9 cellular contexts compared by ENCODE assay signal in the genomic region with DNA sequence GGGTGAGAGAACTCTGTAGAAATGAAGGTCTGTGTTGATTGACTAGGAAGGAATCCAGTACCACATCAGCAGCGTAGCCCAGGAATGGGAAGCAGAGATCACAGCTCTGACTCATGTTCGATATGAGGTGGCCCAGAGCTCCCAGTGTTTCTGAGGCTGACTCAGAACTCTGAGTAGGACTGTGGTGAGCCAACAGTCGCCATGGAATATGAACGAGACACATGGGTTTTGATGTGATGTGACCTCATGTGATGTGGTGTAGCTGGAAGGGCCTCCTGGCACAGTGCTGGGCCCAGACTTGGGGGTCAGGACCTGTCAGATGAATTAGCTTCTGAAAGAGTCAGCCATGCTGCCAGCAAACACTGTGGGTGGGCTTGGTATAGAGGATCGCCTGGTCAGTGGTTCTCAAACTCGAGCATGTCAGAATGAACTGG.
DNase-seq lines count a peak whose midpoint lies in the region; ATAC-seq and TF ChIP-seq lines count a peak whose summit lies in the region.
"Had no signal": no experiment of that assay in that cellular context is flagged by ENCODE, and none has a peak within 500 bp of the region (broad histone marks: within the 10 kb centered on the region; RNA-seq: fewer than 3 reads in every experiment).

No MANE protein-coding gene starts in this region.

- H3K4me1 ChIP-seq in adrenal gland (replicated peaks in 1 of 2), result no peaks in the 10 kb centered on the region
- H3K4me1 ChIP-seq in left lung, result no peaks in the 10 kb centered on the region

- CTCF ChIA-PET in AG04449 (lab: Yijun Ruan, JAX), result interaction anchor here (0.6 to 2.7 kb wide), 8 partner anchors 9 to 86 kb away, joined by 3 to 13 read pairs (median 4); no protein-coding TSS in a partner anchor

- 55 to 65% (median 64%) methylated on average over 6 of the region's 6 CpGs for WGBS in adrenal gland, 4 donors

- no peaks in the 10 kb centered on the region for H3K27me3 ChIP-seq in adrenal gland
- H3K27me3 ChIP-seq in left lung, result no peaks in the 10 kb centered on the region

- ATAC-seq in left lung (peak; percentile 84), GM21529 (IDR thresholded peaks at IDR 0.05; ENCODE audit: unreplicated experiment) (no peak), HG03025 (IDR thresholded peaks at IDR 0.05; ENCODE audit: low FRiP score, unreplicated experiment) (no peak)
- ATAC-seq: mucosa of descending colon had no signal

- TF ChIP-seq CTCF in AG04449 (IDR thresholded peaks at IDR 0.05; ENCODE audit: insufficient read depth, low read length, missing control alignments) (no peak), adrenal gland (IDR thresholded peaks at IDR 0.05) (no peak), left lung (IDR thresholded peaks at IDR 0.05) (no peak)

- H3K4me3 ChIP-seq in AG04449 (ENCODE audit: low read depth, low read length) (no peak overlapping the region; the same call in 1 of the 2 replicates), adrenal gland (no peak overlapping the region), left lung (no peak overlapping the region)
- H3K4me3 ChIP-seq: mucosa of descending colon had no signal

- TF ChIP-seq POLR2A in adrenal gland (IDR thresholded peaks at IDR 0.05), result no peak

- peak; percentile 88 for DNase-seq in AG04449 (ENCODE audit: low read depth, low spot score)
- DNase-seq in H4 (ENCODE audit: low spot score), result peak; percentile 93
- peak; percentile 16 to 59 (median 48) for DNase-seq in adrenal gland
- no peak for DNase-seq in left lung
- DNase-seq in cerebellum (ENCODE audit: low spot score), result no peak
- no peak for DNase-seq in DMS114 treated with DMSO at 0.1 percent for 48 hours (lab: John Stamatoyannopoulos, UW; ENCODE audit: unreplicated experiment)
- DNase-seq: mucosa of descending colon had no signal

- H3K27ac ChIP-seq in adrenal gland (no peak overlapping the region), left lung (no peak overlapping the region)

- H3K9me3 ChIP-seq in adrenal gland (replicated peaks in 1 of 3) (no peaks in the 10 kb centered on the region), left lung (no peaks in the 10 kb centered on the region)
- H3K9me3 ChIP-seq: mucosa of descending colon had no signal

- POLR2A ChIA-PET in AG04449 (lab: Yijun Ruan, JAX), result interaction anchor here (0.8 to 2.2 kb wide), 3 partner anchors 40 to 204 kb away, joined by 3 to 16 read pairs (median 4); no protein-coding TSS in a partner anchor

- H3K36me3 ChIP-seq in adrenal gland (replicated peaks in 1 of 2), result no peaks in the 10 kb centered on the region
- no peaks in the 10 kb centered on the region for H3K36me3 ChIP-seq in left lung

- intact Hi-C loops in adrenal gland (cut with DNase I) (no loop called here), left lung (cut with DNase I) (no loop called here)

Comparison
In these comparisons a context has a peak if more than half of its experiments do, and no peak if none do; other contexts are left out.
1. DNase-seq: peak in AG04449 (single experiment), H4 (single experiment) and adrenal gland (7 of 7); none in left lung (0 of 2), cerebellum (single experiment) and DMS114 treated with DMSO at 0.1 percent for 48 hours (single experiment).